ENCODE assay signal across 9 cellular contexts in genomic region chr17:57045868-57046671, GRCh38. TPM values are rescaled to one million over a fixed set of nuclear protein-coding genes. Genes with fewer than 3 reads are reported as not detected.
DNase-seq lines count a peak whose midpoint lies in the region; ATAC-seq, FAIRE-seq and TF ChIP-seq lines count a peak whose summit lies in the region.
"Had no signal": no experiment of that assay in that cellular context is flagged by ENCODE, and none has a peak within 500 bp of the region (broad histone marks: within the 10 kb centered on the region; RNA-seq: fewer than 3 reads in every experiment).

No MANE protein-coding gene starts in this region.

- no peaks in the 10 kb centered on the region for H3K36me3 ChIP-seq in Peyer's patch
- no peaks in the 10 kb centered on the region for H3K36me3 ChIP-seq in astrocyte (ENCODE audit: insufficient read depth, low read length)
- H3K36me3 ChIP-seq in muscle layer of duodenum (ENCODE audit: control insufficient read depth in 1 of 2, insufficient read depth in 2 of 2, low read length in 2 of 2) = no peaks in the 10 kb centered on the region
- H3K36me3 ChIP-seq in upper lobe of right lung = no peaks in the 10 kb centered on the region
- H3K36me3 ChIP-seq in PC-9 (ENCODE audit: low read depth) = no peaks in the 10 kb centered on the region

- TF ChIP-seq POLR2A in Peyer's patch (IDR thresholded peaks at IDR 0.05) = no peak

- H3F3A ChIP-seq in PC-9 (ENCODE audit: insufficient read depth, low read depth) = no peaks in the 10 kb centered on the region

- POLR2A ChIA-PET in PC-9 (lab: Charles Lee; ENCODE audit: unreplicated experiment) = no interaction called here

- peaks cover 4% of the 10 kb centered on the region for H3K9me3 Mint-ChIP-seq in astrocyte (ENCODE audit: unreplicated experiment)

- H3K4me2 ChIP-seq in astrocyte (ENCODE audit: low read length) (peak overlapping the region; percentile 71), PC-9 (no peak overlapping the region)

- H3K4me1 ChIP-seq in Peyer's patch (peaks cover 0 to 7% (median 2%) of the 10 kb centered on the region in 4 donors), astrocyte (ENCODE audit: insufficient read depth, low read length) (peaks cover 8% of the 10 kb centered on the region), muscle layer of duodenum (ENCODE audit: control insufficient read depth in 1 of 2, insufficient read depth in 2 of 2, low read length in 2 of 2) (peaks cover 0 to 18% of the 10 kb centered on the region in 2 donors), upper lobe of right lung (peaks cover 4% of the 10 kb centered on the region), PC-9 (replicated peaks; ENCODE audit: insufficient read depth) (no peaks in the 10 kb centered on the region)

- no peaks in the 10 kb centered on the region for H3K36me3 Mint-ChIP-seq in astrocyte (ENCODE audit: low read depth, unreplicated experiment)

- CTCF ChIA-PET in PC-9 (lab: Charles Lee) = no interaction called here

- DNase-seq in DMS 273 (lab: John Stamatoyannopoulos, UW; ENCODE audit: unreplicated experiment) (peak; percentile 41), DMS 273 treated with DMSO at 0.1 percent for 48 hours (lab: John Stamatoyannopoulos, UW) (no peak), Peyer's patch (peak; percentile 18 to 59 (median 51)), astrocyte (ENCODE audit: low read depth) (no peak), upper lobe of right lung (peak; percentile 83), PC-9 (no peak), COR-L47 (lab: John Stamatoyannopoulos, UW) (no peak)

- no peak overlapping the region for H3K4me3 Mint-ChIP-seq in astrocyte (ENCODE audit: unreplicated experiment)

- H3K9me2 ChIP-seq in PC-9 (ENCODE audit: insufficient read depth) = no peaks in the 10 kb centered on the region

- intact Hi-C loops in upper lobe of right lung (cut with DNase I) = loop anchor here (10.0 kb wide), 1 partner anchor 681 kb away; no protein-coding TSS in a partner anchor
- intact Hi-C loops in PC-9 (cut with micrococcal nuclease; ENCODE audit: unreplicated experiment) = no loop called here

- H3K9me3 ChIP-seq in Peyer's patch (no peaks in the 10 kb centered on the region), astrocyte (ENCODE audit: insufficient read depth, low read depth, low read length) (no peaks in the 10 kb centered on the region), muscle layer of duodenum (ENCODE audit: control insufficient read depth in 1 of 2, low read length in 2 of 2) (no peaks in the 10 kb centered on the region), upper lobe of right lung (no peaks in the 10 kb centered on the region), PC-9 (ENCODE audit: insufficient read depth, low read depth) (no peaks in the 10 kb centered on the region)

- H3K27ac Mint-ChIP-seq in astrocyte (ENCODE audit: unreplicated experiment) = no peak overlapping the region

- peak overlapping the region; percentile 23 to 44 (median 32) for H3K4me3 ChIP-seq in Peyer's patch
- H3K4me3 ChIP-seq in astrocyte (ENCODE audit: insufficient read depth, low read depth, low read length) = no peak overlapping the region
- H3K4me3 ChIP-seq in muscle layer of duodenum (ENCODE audit: low read depth in 1 of 2, low read length in 2 of 2) = peak overlapping the region; percentile 44 to 64
- H3K4me3 ChIP-seq in upper lobe of right lung = peak overlapping the region; percentile 34
- no peak overlapping the region for H3K4me3 ChIP-seq in PC-9

- TF ChIP-seq CTCF in Peyer's patch (IDR thresholded peaks at IDR 0.05) (no peak), astrocyte (IDR thresholded peaks at IDR 0.05; ENCODE audit: insufficient read depth, low read depth, low read length) (no peak), upper lobe of right lung (IDR thresholded peaks at IDR 0.05) (no peak), PC-9 (conservative IDR thresholded peaks at IDR 0.05) (no peak)

- ATAC-seq in upper lobe of right lung = peak; percentile 89

- H3K9ac ChIP-seq in astrocyte (ENCODE audit: low read length) = no peak overlapping the region

- no peaks in the 10 kb centered on the region for H3K4me1 Mint-ChIP-seq in astrocyte (ENCODE audit: low read depth, unreplicated experiment)

- H4K20me1 ChIP-seq in astrocyte (ENCODE audit: insufficient read depth, low read length) (no peaks in the 10 kb centered on the region), PC-9 (ENCODE audit: insufficient read depth) (no peaks in the 10 kb centered on the region)

- H3K79me2 ChIP-seq in astrocyte (ENCODE audit: insufficient read depth, low read length) = no peaks in the 10 kb centered on the region
- H3K79me2 ChIP-seq in PC-9 (ENCODE audit: low read depth) = no peaks in the 10 kb centered on the region

- H3K27ac ChIP-seq in Peyer's patch = no peak overlapping the region
- no peak overlapping the region for H3K27ac ChIP-seq in astrocyte (ENCODE audit: low read depth, low read length)
- no peak overlapping the region for H3K27ac ChIP-seq in muscle layer of duodenum (ENCODE audit: low read length)
- no peak overlapping the region for H3K27ac ChIP-seq in upper lobe of right lung
- H3K27ac ChIP-seq in PC-9 = no peak overlapping the region
- H3K27ac ChIP-seq: 22Rv1 had no signal

- H2AFZ ChIP-seq in astrocyte (ENCODE audit: low read depth, low read length) (peak overlapping the region; percentile 51), PC-9 (no peak overlapping the region)

- no TSS peak for BruUV-seq in PC-9 (replicated peaks; lab: Mats Ljungman, UMichigan)

- FAIRE-seq in astrocyte (lab: Jason Lieb, UNC) = no peak

- H3K27me3 ChIP-seq in Peyer's patch (peaks cover 0 to 6% of the 10 kb centered on the region in 2 donors), astrocyte (ENCODE audit: insufficient read depth, low read length) (peaks cover 34% of the 10 kb centered on the region), muscle layer of duodenum (ENCODE audit: low read depth, low read length) (peaks cover 11% of the 10 kb centered on the region), upper lobe of right lung (peaks cover 16% of the 10 kb centered on the region), PC-9 (ENCODE audit: insufficient read depth, low read depth) (no peaks in the 10 kb centered on the region)

- H3K27me3 Mint-ChIP-seq in astrocyte (ENCODE audit: low read depth, unreplicated experiment) = peaks cover 6% of the 10 kb centered on the region

RNA-seq across cellular contexts. Expression of gene AKAP1, which starts 39.0 kb away (rescaled TPM):
- total RNA-seq in Peyer's patch (100 to 1,000 TPM; 123 to 203 (median 166) TPM), astrocyte (12.1 and 12.5 TPM in 2 replicates), upper lobe of right lung (59.9 TPM), PC-9 (2021) (29.8 and 34.9 TPM in 2 replicates)

Comparison
In these comparisons a context has a peak if more than half of its experiments do, and no peak if none do; other contexts are left out.
1. DNase-seq: peak in DMS 273 (single experiment), Peyer's patch (3 of 3) and upper lobe of right lung (single experiment); none in DMS 273 treated with DMSO at 0.1 percent for 48 hours (single experiment), astrocyte (single experiment), PC-9 (0 of 2) and COR-L47 (single experiment).
2. H3K4me3 ChIP-seq: peak in Peyer's patch (4 of 4), muscle layer of duodenum (2 of 2) and upper lobe of right lung (single experiment); none in astrocyte (single experiment) and PC-9 (single experiment).